Comparison of ENCODE assay signal across 1 cellular context in genomic region chr10:77012811-77013500, GRCh38.
TF ChIP-seq lines count a peak whose summit lies in the region.

No MANE protein-coding gene starts in this region.

TF ChIP-seq in HepG2, 621 proteins besides CTCF, POLR2A, EP300 and RAD21 (continued from another document):
- TF ChIP-seq ZNF10 (CRISPR knock-in tag; IDR thresholded peaks at IDR 0.05; ENCODE audit: borderline replicate concordance, low read depth) (no peak), CBX1 (IDR thresholded peaks at IDR 0.05; ENCODE audit: low read depth) (no peak), ZNF792 (CRISPR knock-in tag; IDR thresholded peaks at IDR 0.05) (no peak), FOXO1 (CRISPR knock-in tag; IDR thresholded peaks at IDR 0.05) (no peak), TOE1 (CRISPR knock-in tag; IDR thresholded peaks at IDR 0.05) (no peak), ZUFSP (CRISPR knock-in tag; IDR thresholded peaks at IDR 0.05; ENCODE audit: borderline replicate concordance) (no peak), THAP7 (CRISPR knock-in tag; IDR thresholded peaks at IDR 0.05) (no peak), PBX3 (CRISPR knock-in tag; IDR thresholded peaks at IDR 0.05; ENCODE audit: borderline replicate concordance) (no peak), MIXL1 (CRISPR knock-in tag; IDR thresholded peaks at IDR 0.05) (no peak)
TF ChIP-seq in HepG2: peak in this region for 0.
